1 cellular context compared by ENCODE assay signal in genomic region chr10:32687116-32687515, GRCh38.
TF ChIP-seq lines count a peak whose summit lies in the region.

No MANE protein-coding gene starts in this region.

TF ChIP-seq in HepG2, 621 proteins besides CTCF, POLR2A, EP300 and RAD21 (continued from another document):
- TF ChIP-seq ZNF597 (CRISPR knock-in tag; IDR thresholded peaks at IDR 0.05), result no peak
- TF ChIP-seq ZNF30 (CRISPR knock-in tag; IDR thresholded peaks at IDR 0.05), result no peak
